29 cellular contexts compared by ENCODE assay signal in the genomic region with DNA sequence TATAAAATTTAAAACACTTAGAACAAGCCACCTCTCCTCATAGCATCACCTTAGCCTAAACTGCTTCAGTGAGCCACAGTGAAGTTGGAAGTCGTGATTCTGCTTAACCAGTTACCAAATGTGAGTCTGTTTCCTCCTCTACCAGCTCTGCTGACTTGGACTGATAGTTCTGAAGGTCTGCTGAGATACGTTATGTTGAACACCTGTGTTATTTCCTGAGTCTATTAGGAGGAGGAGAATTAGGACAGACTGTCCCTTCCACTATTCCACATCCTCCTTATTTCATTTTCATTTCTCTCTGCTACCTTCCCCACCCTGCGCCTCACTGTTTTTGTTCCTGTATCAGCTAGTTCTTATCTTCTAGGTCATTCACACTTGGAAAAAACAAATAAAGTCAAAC. TPM values are rescaled to one million over a fixed set of nuclear protein-coding genes. Genes with fewer than 3 reads are reported as not detected.
DNase-seq lines count a peak whose midpoint lies in the region; ATAC-seq, FAIRE-seq and TF ChIP-seq lines count a peak whose summit lies in the region.
"Had no signal": no experiment of that assay in that cellular context is flagged by ENCODE, and none has a peak within 500 bp of the region (broad histone marks: within the 10 kb centered on the region; RNA-seq: fewer than 3 reads in every experiment).

No MANE protein-coding gene starts in this region.

- H3K4me3 ChIP-seq in MM.1S (ENCODE audit: low read length) (no peak overlapping the region), body of pancreas (no peak overlapping the region), hepatocyte (no peak overlapping the region), pancreas (no peak overlapping the region), WERI-Rb-1 (ENCODE audit: low read depth, low read length) (no peak overlapping the region)
- H3K4me3 ChIP-seq: BLaER1, GM12878 had no signal

- FAIRE-seq in pancreas (lab: Jason Lieb, UNC), result no peak
- FAIRE-seq: A204.1, GM12878, GM12892 had no signal

- ATAC-seq in body of pancreas, result peak; percentile 40
- peak in 3 of 4 donors; percentile 20 to 72 (median 70) for ATAC-seq in pancreas
- ATAC-seq in HG03175 (IDR thresholded peaks at IDR 0.05; ENCODE audit: unreplicated experiment), result no peak
- ATAC-seq in HG02938 (IDR thresholded peaks at IDR 0.05; ENCODE audit: unreplicated experiment), result no peak
- no peak for ATAC-seq in GM18907 (IDR thresholded peaks at IDR 0.05; ENCODE audit: unreplicated experiment)
- ATAC-seq: GM12878 had no signal

- no peak overlapping the region for H3K9ac ChIP-seq in MM.1S (ENCODE audit: low read length)
- H3K9ac ChIP-seq: BLaER1 had no signal

- H3K4me2 ChIP-seq in MM.1S (ENCODE audit: low read depth, low read length) (no peak overlapping the region), hepatocyte (peak overlapping the region; percentile 30)
- H3K4me2 ChIP-seq: BLaER1 had no signal

- no peak overlapping the region for H2AFZ ChIP-seq in MM.1S (ENCODE audit: low read length)
- no peak overlapping the region for H2AFZ ChIP-seq in hepatocyte

- no peak for TF ChIP-seq CTCF in MM.1S (IDR thresholded peaks at IDR 0.05; ENCODE audit: low read length)
- no peak for TF ChIP-seq CTCF in body of pancreas (IDR thresholded peaks at IDR 0.05)
- no peak for TF ChIP-seq CTCF in hepatocyte (IDR thresholded peaks at IDR 0.05; ENCODE audit: poor library complexity)
- no peak for TF ChIP-seq CTCF in pancreas (IDR thresholded peaks at IDR 0.05)
- no peak for TF ChIP-seq CTCF in WERI-Rb-1 (IDR thresholded peaks at IDR 0.05; ENCODE audit: low read depth, low read length)

- 21 to 23% methylated on average over 3 of the region's 3 CpGs for WGBS in body of pancreas, 2 donors
- 51% methylated on average over 3 of the region's 3 CpGs for WGBS in hepatocyte (ENCODE audit: low lambda C conversion rate, missing lambda C conversion rate)
- 19 to 35% methylated on average over 3 of the region's 3 CpGs for WGBS in pancreas, 2 donors

- H3K79me2 ChIP-seq in MM.1S (ENCODE audit: low read length) (no peaks in the 10 kb centered on the region), hepatocyte (no peaks in the 10 kb centered on the region)

- H4K20me1 ChIP-seq in MM.1S (ENCODE audit: insufficient read depth, low read length) (no peaks in the 10 kb centered on the region), hepatocyte (ENCODE audit: insufficient read depth, poor library complexity, severe bottlenecking) (no peaks in the 10 kb centered on the region)
- H4K20me1 ChIP-seq: BLaER1 had no signal

- no peaks in the 10 kb centered on the region for H3K9me3 ChIP-seq in MM.1S (replicated peaks; ENCODE audit: insufficient read depth, low read length)
- H3K9me3 ChIP-seq in body of pancreas, result no peaks in the 10 kb centered on the region
- H3K9me3 ChIP-seq in hepatocyte (ENCODE audit: low read depth), result no peaks in the 10 kb centered on the region
- no peaks in the 10 kb centered on the region for H3K9me3 ChIP-seq in pancreas
- no peaks in the 10 kb centered on the region for H3K9me3 ChIP-seq in WERI-Rb-1 (ENCODE audit: severe bottlenecking)
- H3K9me3 ChIP-seq: BE2C had no signal

- DNase-seq in MM.1S (peak; percentile 9), body of pancreas (no peak), hepatocyte (ENCODE audit: low spot score) (no peak), pancreas (no peak), WERI-Rb-1 (no peak)
- DNase-seq: 8988T; ACHN; BE2C; C1 segment of cervical spinal cord; CD4-positive, alpha-beta memory T cell; CD4-positive, CD25-positive, alpha-beta regulatory T cell; CD8-positive, alpha-beta memory T cell; COR-L47; DMS 273 treated with DMSO at 0.1 percent for 48 hours; DMS153; DMS53; DMS79; DND-41; EL; GDM1 had no signal

- no peak overlapping the region for H3K27ac ChIP-seq in MM.1S (ENCODE audit: low read length)
- H3K27ac ChIP-seq in body of pancreas, result no peak overlapping the region
- H3K27ac ChIP-seq in hepatocyte, result no peak overlapping the region
- no peak overlapping the region for H3K27ac ChIP-seq in pancreas
- no peak overlapping the region for H3K27ac ChIP-seq in WERI-Rb-1
- H3K27ac ChIP-seq: BLaER1 had no signal

- H3K27me3 ChIP-seq in MM.1S (replicated peaks; ENCODE audit: insufficient read depth, low read length) (no peaks in the 10 kb centered on the region), body of pancreas (no peaks in the 10 kb centered on the region), hepatocyte (no peaks in the 10 kb centered on the region), pancreas (no peaks in the 10 kb centered on the region), WERI-Rb-1 (ENCODE audit: insufficient read depth, low read depth, severe bottlenecking) (no peaks in the 10 kb centered on the region)
- H3K27me3 ChIP-seq: BE2C, BLaER1 had no signal

- H3F3A ChIP-seq in MM.1S (ENCODE audit: insufficient read depth, low read length), result no peaks in the 10 kb centered on the region

- H3K9me2 ChIP-seq in MM.1S (replicated peaks; ENCODE audit: insufficient read depth, low read length), result no peaks in the 10 kb centered on the region
- no peaks in the 10 kb centered on the region for H3K9me2 ChIP-seq in hepatocyte (replicated peaks; ENCODE audit: insufficient read depth)

- H3K36me3 ChIP-seq in MM.1S (replicated peaks; ENCODE audit: insufficient read depth, low read length) (no peaks in the 10 kb centered on the region), body of pancreas (replicated peaks in 1 of 2; ENCODE audit: insufficient read depth in 1 of 2, low read depth in 2 of 2) (no peaks in the 10 kb centered on the region), hepatocyte (replicated peaks; ENCODE audit: insufficient read depth, low read depth) (no peaks in the 10 kb centered on the region), pancreas (no peaks in the 10 kb centered on the region), WERI-Rb-1 (no peaks in the 10 kb centered on the region)
- H3K36me3 ChIP-seq: BE2C, BLaER1 had no signal

- H3K4me1 ChIP-seq in MM.1S (ENCODE audit: low read length), result 0 out of 2 replicates have a peak, but pooled peaks cover 4% of the 10 kb centered on the region
- peaks cover 5% of the 10 kb centered on the region for H3K4me1 ChIP-seq in body of pancreas
- no peaks in the 10 kb centered on the region for H3K4me1 ChIP-seq in hepatocyte (ENCODE audit: insufficient read depth)
- H3K4me1 ChIP-seq in pancreas, result peaks cover 0 to 7% (median 0%) of the 10 kb centered on the region in 3 donors
- H3K4me1 ChIP-seq: BE2C had no signal

- intact Hi-C loops in body of pancreas (cut with DNase I) (no loop called here), pancreas (cut with DNase I) (no loop called here)

- no peak for TF ChIP-seq POLR2A in body of pancreas (IDR thresholded peaks at IDR 0.05)

RNA-seq across cellular contexts. Expression of a gene that starts 2.4 kb away (rescaled TPM):
- total RNA-seq in body of pancreas (1 to 10 TPM; 3.6 to 8.6 TPM), hepatocyte (6.1 TPM in 2 replicates), pancreas (1 to 10 TPM; 4.3 to 8.1 (median 6.1) TPM)
- polyA plus RNA-seq in hepatocyte (6.6 and 10.3 TPM in 2 replicates), pancreas (1 to 10 TPM; 6.3 to 8.0 TPM)
- total RNA-seq: Daoy, G401 had no signal
- polyA plus RNA-seq: CD4-positive, alpha-beta memory T cell; CD8-positive, alpha-beta memory T cell had no signal

Comparison
In these comparisons a context has a peak if more than half of its experiments do, and no peak if none do; other contexts are left out.
1. ATAC-seq: peak in body of pancreas (single experiment) and pancreas (3 of 4); none in HG03175 (single experiment), HG02938 (single experiment) and GM18907 (single experiment).